ENCODE assay signal across 8 cellular contexts in genomic region chr12:92987846-92988621, GRCh38. TPM values are rescaled to one million over a fixed set of nuclear protein-coding genes. Genes with fewer than 3 reads are reported as not detected.
DNase-seq lines count a peak whose midpoint lies in the region; ATAC-seq and TF ChIP-seq lines count a peak whose summit lies in the region.

No MANE protein-coding gene starts in this region.

- H3K36me3 Mint-ChIP-seq in MCF 10A (ENCODE audit: insufficient read depth, unreplicated experiment) = no peaks in the 10 kb centered on the region
- H3K36me3 Mint-ChIP-seq in endothelial cell (ENCODE audit: low read depth, unreplicated experiment) = no peaks in the 10 kb centered on the region

- CTCF ChIA-PET in MCF 10A (lab: Yijun Ruan, JAX) = interaction anchor here (0.6 to 5.3 kb wide), 55 partner anchors 9 to 1773 kb away, joined by 3 to 64 read pairs (median 4); partner anchors contain the start of gene EEA1

- H3K36me3 ChIP-seq in breast epithelium (no peaks in the 10 kb centered on the region), heart left ventricle (no peaks in the 10 kb centered on the region)

- no peaks in the 10 kb centered on the region for H3K27me3 ChIP-seq in breast epithelium
- no peaks in the 10 kb centered on the region for H3K27me3 ChIP-seq in heart left ventricle

- intact Hi-C loops in breast epithelium (cut with DNase I; ENCODE audit: low total_unique reads) = no loop called here
- intact Hi-C loops in MCF 10A (cut with micrococcal nuclease) = loop anchor here (1.0 to 5.0 kb wide), 7 partner anchors 139 to 754 kb away; no protein-coding TSS in a partner anchor
- intact Hi-C loops in heart left ventricle (cut with DNase I) = loop anchor here (1.0 to 10.0 kb wide), 14 partner anchors 39 to 1117 kb away; no protein-coding TSS in a partner anchor

- peak overlapping the region; percentile 8 to 18 for H3K27ac ChIP-seq in breast epithelium
- H3K27ac ChIP-seq in heart left ventricle = peak overlapping the region in 11 of 12 donors; percentile 10 to 79 (median 59)

- no peak for TF ChIP-seq CTCF in breast epithelium (IDR thresholded peaks at IDR 0.05)
- no peak for TF ChIP-seq CTCF in MCF 10A (IDR thresholded peaks at IDR 0.05; ENCODE audit: unreplicated experiment)
- no peak for TF ChIP-seq CTCF in heart left ventricle (IDR thresholded peaks at IDR 0.05)
- TF ChIP-seq CTCF in endothelial cell (IDR thresholded peaks at IDR 0.05; ENCODE audit: unreplicated experiment) = no peak

- ATAC-seq in HG02943 (IDR thresholded peaks at IDR 0.05; ENCODE audit: low read depth, unreplicated experiment) (peak; percentile 91), heart left ventricle (peak in 3 of 4 donors; percentile 53 to 58 (median 54))

- H3K9me3 Mint-ChIP-seq in MCF 10A (ENCODE audit: unreplicated experiment) (peaks cover 3% of the 10 kb centered on the region), endothelial cell (ENCODE audit: unreplicated experiment) (no peaks in the 10 kb centered on the region)

- H3K4me3 Mint-ChIP-seq in MCF 10A (ENCODE audit: unreplicated experiment) (no peak overlapping the region), endothelial cell (ENCODE audit: unreplicated experiment) (no peak overlapping the region)

- no peak overlapping the region for H3K27ac Mint-ChIP-seq in MCF 10A (ENCODE audit: low read depth, unreplicated experiment)
- H3K27ac Mint-ChIP-seq in endothelial cell (ENCODE audit: unreplicated experiment) = no peak overlapping the region

- H3K4me1 ChIP-seq in breast epithelium (peaks cover 0 to 7% of the 10 kb centered on the region in 2 donors), heart left ventricle (peaks cover 0 to 20% (median 6%) of the 10 kb centered on the region in 12 donors)

- H3K4me1 Mint-ChIP-seq in MCF 10A (ENCODE audit: insufficient read depth, unreplicated experiment) = peaks cover 5% of the 10 kb centered on the region
- peaks cover 8% of the 10 kb centered on the region for H3K4me1 Mint-ChIP-seq in endothelial cell (ENCODE audit: unreplicated experiment)

- DNase-seq in breast epithelium (ENCODE audit: low spot score in 2 of 2) (no peak), MCF 10A (ENCODE audit: unreplicated experiment) (no peak), SIG-M5 (lab: John Stamatoyannopoulos, UW) (peak; percentile 98), heart left ventricle (peak in 2 of 5 donors; percentile 36 to 41), endothelial cell (ENCODE audit: low spot score) (no peak), NCI-H187 (lab: John Stamatoyannopoulos, UW) (no peak)
- DNase-seq in stimulated activated CD4-positive, alpha-beta T cell treated with anti-CD3 and anti-CD28 coated beads, Interleukin-2, amount 100 ng/mL, for 48 hours = peak; percentile 17 to 27

- H3K27me3 Mint-ChIP-seq in MCF 10A (ENCODE audit: insufficient read depth, unreplicated experiment) (no peaks in the 10 kb centered on the region), endothelial cell (ENCODE audit: unreplicated experiment) (peaks cover 2% of the 10 kb centered on the region)

- POLR2A ChIA-PET in MCF 10A (lab: Yijun Ruan, JAX) = interaction anchor here (0.7 to 2.5 kb wide), 21 partner anchors 9 to 1114 kb away, joined by 3 to 24 read pairs (median 4); partner anchors contain the start of gene EEA1

- BruUV-seq in MCF 10A (replicated peaks; lab: Mats Ljungman, UMichigan) = no TSS peak

- H3K4me3 ChIP-seq in breast epithelium (no peak overlapping the region), heart left ventricle (peak overlapping the region in 1 of 12 donors; percentile 4)

- WGBS in heart left ventricle, 4 donors = 75 to 86% (median 79%) methylated on average over 4 of the region's 4 CpGs

- H3K9me3 ChIP-seq in breast epithelium (peaks cover 0 to 4% of the 10 kb centered on the region in 2 donors), heart left ventricle (peaks cover 0 to 10% (median 0%) of the 10 kb centered on the region in 12 donors)

- TF ChIP-seq POLR2A in breast epithelium (IDR thresholded peaks at IDR 0.05) = no peak
- TF ChIP-seq POLR2A in heart left ventricle (IDR thresholded peaks at IDR 0.05) = no peak

RNA-seq across cellular contexts. Expression of gene EEA1, which starts 58.9 kb away (rescaled TPM):
- total RNA-seq in breast epithelium (10 to 100 TPM; 23.4 to 52.8 (median 27.2) TPM), MCF 10A (2022) (46.3 and 50.1 TPM in 2 replicates), heart left ventricle (10 to 100 TPM; 14.5 to 45.5 (median 29.9) TPM), endothelial cell (ENCODE audit: unreplicated experiment) (14.1 TPM)
- polyA plus RNA-seq in heart left ventricle = 1 to 10 TPM; 5.1 to 5.5 TPM

Comparison
In these comparisons a context has a peak if more than half of its experiments do, and no peak if none do; other contexts are left out.
1. DNase-seq: peak in SIG-M5 (single experiment) and stimulated activated CD4-positive, alpha-beta T cell treated with anti-CD3 and anti-CD28 coated beads, Interleukin-2, amount 100 ng/mL, for 48 hours (2 of 2); none in breast epithelium (0 of 2), MCF 10A (single experiment), endothelial cell (single experiment) and NCI-H187 (0 of 2).